Comparison of ENCODE assay signal across 1 cellular context in genomic region chr20:3412600-3413392, GRCh38.
TF ChIP-seq lines count a peak whose summit lies in the region.

No MANE protein-coding gene starts in this region.

TF ChIP-seq in HepG2, 621 proteins besides CTCF, POLR2A, EP300 and RAD21 (continued from another document):
- TF ChIP-seq, protein P1, sequence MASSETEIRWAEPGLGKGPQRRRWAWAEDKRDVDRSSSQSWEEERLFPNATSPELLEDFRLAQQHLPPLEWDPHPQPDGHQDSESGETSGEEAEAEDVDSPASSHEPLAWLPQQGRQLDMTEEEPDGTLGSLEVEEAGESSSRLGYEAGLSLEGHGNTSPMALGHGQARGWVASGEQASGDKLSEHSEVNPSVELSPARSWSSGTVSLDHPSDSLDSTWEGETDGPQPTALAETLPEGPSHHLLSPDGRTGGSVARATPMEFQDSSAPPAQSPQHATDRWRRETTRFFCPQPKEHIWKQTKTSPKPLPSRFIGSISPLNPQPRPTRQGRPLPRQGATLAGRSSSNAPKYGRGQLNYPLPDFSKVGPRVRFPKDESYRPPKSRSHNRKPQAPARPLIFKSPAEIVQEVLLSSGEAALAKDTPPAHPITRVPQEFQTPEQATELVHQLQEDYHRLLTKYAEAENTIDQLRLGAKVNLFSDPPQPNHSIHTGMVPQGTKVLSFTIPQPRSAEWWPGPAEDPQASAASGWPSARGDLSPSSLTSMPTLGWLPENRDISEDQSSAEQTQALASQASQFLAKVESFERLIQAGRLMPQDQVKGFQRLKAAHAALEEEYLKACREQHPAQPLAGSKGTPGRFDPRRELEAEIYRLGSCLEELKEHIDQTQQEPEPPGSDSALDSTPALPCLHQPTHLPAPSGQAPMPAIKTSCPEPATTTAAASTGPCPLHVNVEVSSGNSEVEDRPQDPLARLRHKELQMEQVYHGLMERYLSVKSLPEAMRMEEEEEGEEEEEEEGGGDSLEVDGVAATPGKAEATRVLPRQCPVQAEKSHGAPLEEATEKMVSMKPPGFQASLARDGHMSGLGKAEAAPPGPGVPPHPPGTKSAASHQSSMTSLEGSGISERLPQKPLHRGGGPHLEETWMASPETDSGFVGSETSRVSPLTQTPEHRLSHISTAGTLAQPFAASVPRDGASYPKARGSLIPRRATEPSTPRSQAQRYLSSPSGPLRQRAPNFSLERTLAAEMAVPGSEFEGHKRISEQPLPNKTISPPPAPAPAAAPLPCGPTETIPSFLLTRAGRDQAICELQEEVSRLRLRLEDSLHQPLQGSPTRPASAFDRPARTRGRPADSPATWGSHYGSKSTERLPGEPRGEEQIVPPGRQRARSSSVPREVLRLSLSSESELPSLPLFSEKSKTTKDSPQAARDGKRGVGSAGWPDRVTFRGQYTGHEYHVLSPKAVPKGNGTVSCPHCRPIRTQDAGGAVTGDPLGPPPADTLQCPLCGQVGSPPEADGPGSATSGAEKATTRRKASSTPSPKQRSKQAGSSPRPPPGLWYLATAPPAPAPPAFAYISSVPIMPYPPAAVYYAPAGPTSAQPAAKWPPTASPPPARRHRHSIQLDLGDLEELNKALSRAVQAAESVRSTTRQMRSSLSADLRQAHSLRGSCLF (CRISPR knock-in tag; IDR thresholded peaks at IDR 0.05; ENCODE audit: borderline replicate concordance): no peak
- TF ChIP-seq KDM5B (CRISPR knock-in tag; IDR thresholded peaks at IDR 0.05; ENCODE audit: borderline replicate concordance) (no peak), RFXANK (CRISPR knock-in tag; IDR thresholded peaks at IDR 0.05) (no peak), ZGPAT (CRISPR knock-in tag; IDR thresholded peaks at IDR 0.05) (no peak; the same call in 1 of the 2 replicates), ZNF10 (CRISPR knock-in tag; IDR thresholded peaks at IDR 0.05; ENCODE audit: borderline replicate concordance, low read depth) (no peak), MATR3 (CRISPR knock-in tag; IDR thresholded peaks at IDR 0.05) (no peak), KDM2A (CRISPR knock-in tag; IDR thresholded peaks at IDR 0.05; ENCODE audit: borderline replicate concordance, low read depth) (peak; percentile 32; the same call in 1 of the 2 replicates), ZSCAN22 (CRISPR knock-in tag; IDR thresholded peaks at IDR 0.05) (no peak), NFYC (CRISPR knock-in tag; IDR thresholded peaks at IDR 0.05) (no peak), ZBTB7B (CRISPR knock-in tag; IDR thresholded peaks at IDR 0.05) (no peak), TOPORS (CRISPR knock-in tag; IDR thresholded peaks at IDR 0.05) (no peak), NAIF1 (CRISPR knock-in tag; IDR thresholded peaks at IDR 0.05; ENCODE audit: borderline replicate concordance) (no peak), MZF1 (CRISPR knock-in tag; IDR thresholded peaks at IDR 0.05; ENCODE audit: borderline replicate concordance) (no peak), ZNF326 (CRISPR knock-in tag; IDR thresholded peaks at IDR 0.05; ENCODE audit: borderline replicate concordance) (no peak), ZMYM3 (CRISPR knock-in tag; IDR thresholded peaks at IDR 0.05) (peak; percentile 88), FOSL2 (CRISPR knock-in tag; IDR thresholded peaks at IDR 0.05) (no peak; the same call in 1 of the 2 replicates), ZNF430 (CRISPR knock-in tag; IDR thresholded peaks at IDR 0.05) (no peak; the same call in 1 of the 2 replicates), ZNF292 (CRISPR knock-in tag; IDR thresholded peaks at IDR 0.05; ENCODE audit: borderline replicate concordance, low read depth) (0 out of 2 replicates have a peak, but pooled peaks have one; percentile 16), ARID2 (CRISPR knock-in tag; IDR thresholded peaks at IDR 0.05; ENCODE audit: borderline replicate concordance) (no peak), ZNF772 (CRISPR knock-in tag; IDR thresholded peaks at IDR 0.05) (no peak), SNAPC5 (CRISPR knock-in tag; IDR thresholded peaks at IDR 0.05; ENCODE audit: borderline replicate concordance) (0 out of 2 replicates have a peak, but pooled peaks have one; percentile 32), ZFP37 (CRISPR knock-in tag; IDR thresholded peaks at IDR 0.05; ENCODE audit: borderline replicate concordance) (no peak), GTF3A (CRISPR knock-in tag; conservative IDR thresholded peaks at IDR 0.05) (no peak), KAT7 (CRISPR knock-in tag; IDR thresholded peaks at IDR 0.05; ENCODE audit: borderline replicate concordance) (no peak), ZNF230 (CRISPR knock-in tag; IDR thresholded peaks at IDR 0.05) (peak; percentile 59; the same call in 1 of the 2 replicates), ZNF562 (CRISPR knock-in tag; IDR thresholded peaks at IDR 0.05; ENCODE audit: borderline replicate concordance) (no peak), ZNF343 (CRISPR knock-in tag; IDR thresholded peaks at IDR 0.05) (no peak), ZNF350 (CRISPR knock-in tag; IDR thresholded peaks at IDR 0.05; ENCODE audit: borderline replicate concordance, low read depth) (peak; percentile 55), AGO1 (IDR thresholded peaks at IDR 0.05; ENCODE audit: low read depth, low read length, poor library complexity, severe bottlenecking) (no peak), RBAK (CRISPR knock-in tag; IDR thresholded peaks at IDR 0.05) (no peak), ZNF577 (CRISPR knock-in tag; IDR thresholded peaks at IDR 0.05; ENCODE audit: borderline replicate concordance, low read depth) (no peak), ZNF839 (CRISPR knock-in tag; IDR thresholded peaks at IDR 0.05; ENCODE audit: borderline replicate concordance) (0 out of 2 replicates have a peak, but pooled peaks have one; percentile 46), HNRNPLL (IDR thresholded peaks at IDR 0.05; ENCODE audit: low read depth, low read length, poor library complexity, severe bottlenecking) (no peak)
- TF ChIP-seq, protein P2, sequence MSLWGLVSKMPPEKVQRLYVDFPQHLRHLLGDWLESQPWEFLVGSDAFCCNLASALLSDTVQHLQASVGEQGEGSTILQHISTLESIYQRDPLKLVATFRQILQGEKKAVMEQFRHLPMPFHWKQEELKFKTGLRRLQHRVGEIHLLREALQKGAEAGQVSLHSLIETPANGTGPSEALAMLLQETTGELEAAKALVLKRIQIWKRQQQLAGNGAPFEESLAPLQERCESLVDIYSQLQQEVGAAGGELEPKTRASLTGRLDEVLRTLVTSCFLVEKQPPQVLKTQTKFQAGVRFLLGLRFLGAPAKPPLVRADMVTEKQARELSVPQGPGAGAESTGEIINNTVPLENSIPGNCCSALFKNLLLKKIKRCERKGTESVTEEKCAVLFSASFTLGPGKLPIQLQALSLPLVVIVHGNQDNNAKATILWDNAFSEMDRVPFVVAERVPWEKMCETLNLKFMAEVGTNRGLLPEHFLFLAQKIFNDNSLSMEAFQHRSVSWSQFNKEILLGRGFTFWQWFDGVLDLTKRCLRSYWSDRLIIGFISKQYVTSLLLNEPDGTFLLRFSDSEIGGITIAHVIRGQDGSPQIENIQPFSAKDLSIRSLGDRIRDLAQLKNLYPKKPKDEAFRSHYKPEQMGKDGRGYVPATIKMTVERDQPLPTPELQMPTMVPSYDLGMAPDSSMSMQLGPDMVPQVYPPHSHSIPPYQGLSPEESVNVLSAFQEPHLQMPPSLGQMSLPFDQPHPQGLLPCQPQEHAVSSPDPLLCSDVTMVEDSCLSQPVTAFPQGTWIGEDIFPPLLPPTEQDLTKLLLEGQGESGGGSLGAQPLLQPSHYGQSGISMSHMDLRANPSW (CRISPR knock-in tag; IDR thresholded peaks at IDR 0.05; ENCODE audit: borderline replicate concordance): peak; percentile 44; the same call in 1 of the 2 replicates
- TF ChIP-seq, protein P3, sequence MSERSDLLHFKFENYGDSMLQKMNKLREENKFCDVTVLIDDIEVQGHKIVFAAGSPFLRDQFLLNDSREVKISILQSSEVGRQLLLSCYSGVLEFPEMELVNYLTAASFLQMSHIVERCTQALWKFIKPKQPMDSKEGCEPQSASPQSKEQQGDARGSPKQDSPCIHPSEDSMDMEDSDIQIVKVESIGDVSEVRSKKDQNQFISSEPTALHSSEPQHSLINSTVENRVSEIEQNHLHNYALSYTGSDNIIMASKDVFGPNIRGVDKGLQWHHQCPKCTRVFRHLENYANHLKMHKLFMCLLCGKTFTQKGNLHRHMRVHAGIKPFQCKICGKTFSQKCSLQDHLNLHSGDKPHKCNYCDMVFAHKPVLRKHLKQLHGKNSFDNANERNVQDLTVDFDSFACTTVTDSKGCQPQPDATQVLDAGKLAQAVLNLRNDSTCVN (CRISPR knock-in tag; IDR thresholded peaks at IDR 0.05; ENCODE audit: borderline replicate concordance): 0 out of 2 replicates have a peak, but pooled peaks have one; percentile 32
- TF ChIP-seq, protein P4, sequence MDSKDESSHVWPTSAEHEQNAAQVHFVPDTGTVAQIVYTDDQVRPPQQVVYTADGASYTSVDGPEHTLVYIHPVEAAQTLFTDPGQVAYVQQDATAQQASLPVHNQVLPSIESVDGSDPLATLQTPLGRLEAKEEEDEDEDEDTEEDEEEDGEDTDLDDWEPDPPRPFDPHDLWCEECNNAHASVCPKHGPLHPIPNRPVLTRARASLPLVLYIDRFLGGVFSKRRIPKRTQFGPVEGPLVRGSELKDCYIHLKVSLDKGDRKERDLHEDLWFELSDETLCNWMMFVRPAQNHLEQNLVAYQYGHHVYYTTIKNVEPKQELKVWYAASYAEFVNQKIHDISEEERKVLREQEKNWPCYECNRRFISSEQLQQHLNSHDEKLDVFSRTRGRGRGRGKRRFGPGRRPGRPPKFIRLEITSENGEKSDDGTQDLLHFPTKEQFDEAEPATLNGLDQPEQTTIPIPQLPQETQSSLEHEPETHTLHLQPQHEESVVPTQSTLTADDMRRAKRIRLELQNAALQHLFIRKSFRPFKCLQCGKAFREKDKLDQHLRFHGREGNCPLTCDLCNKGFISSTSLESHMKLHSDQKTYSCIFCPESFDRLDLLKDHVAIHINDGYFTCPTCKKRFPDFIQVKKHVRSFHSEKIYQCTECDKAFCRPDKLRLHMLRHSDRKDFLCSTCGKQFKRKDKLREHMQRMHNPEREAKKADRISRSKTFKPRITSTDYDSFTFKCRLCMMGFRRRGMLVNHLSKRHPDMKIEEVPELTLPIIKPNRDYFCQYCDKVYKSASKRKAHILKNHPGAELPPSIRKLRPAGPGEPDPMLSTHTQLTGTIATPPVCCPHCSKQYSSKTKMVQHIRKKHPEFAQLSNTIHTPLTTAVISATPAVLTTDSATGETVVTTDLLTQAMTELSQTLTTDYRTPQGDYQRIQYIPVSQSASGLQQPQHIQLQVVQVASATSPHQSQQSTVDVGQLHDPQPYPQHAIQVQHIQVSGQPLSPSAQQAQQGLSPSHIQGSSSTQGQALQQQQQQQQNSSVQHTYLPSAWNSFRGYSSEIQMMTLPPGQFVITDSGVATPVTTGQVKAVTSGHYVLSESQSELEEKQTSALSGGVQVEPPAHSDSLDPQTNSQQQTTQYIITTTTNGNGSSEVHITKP (CRISPR knock-in tag; IDR thresholded peaks at IDR 0.05; ENCODE audit: low read depth): no peak
